In the genomic region with DNA sequence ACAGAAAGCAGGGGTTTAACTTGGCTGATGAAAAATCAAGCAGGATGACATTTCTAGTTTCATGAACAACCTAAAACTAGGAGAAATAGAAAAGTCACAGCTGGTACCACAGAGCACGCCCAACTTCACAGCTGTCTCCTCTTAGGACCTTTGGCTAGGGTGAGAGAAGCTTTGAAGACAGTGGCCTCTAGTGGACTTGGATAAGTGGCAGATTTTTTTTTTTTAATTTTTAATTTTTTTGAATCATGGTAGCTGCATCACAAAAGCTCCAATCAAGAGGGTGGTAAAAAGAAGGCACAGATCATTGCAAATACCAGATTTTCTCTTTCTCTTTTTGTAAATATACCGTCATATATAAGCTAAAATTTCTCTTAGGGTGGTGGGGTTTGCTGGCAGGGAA, we compare ENCODE assay signal across 11 cellular contexts. TPM values are rescaled to one million over a fixed set of nuclear protein-coding genes. Genes with fewer than 3 reads are reported as not detected.
DNase-seq lines count a peak whose midpoint lies in the region; FAIRE-seq and TF ChIP-seq lines count a peak whose summit lies in the region.
"Had no signal": no experiment of that assay in that cellular context is flagged by ENCODE, and none has a peak within 500 bp of the region (broad histone marks: within the 10 kb centered on the region; RNA-seq: fewer than 3 reads in every experiment).

No MANE protein-coding gene starts in this region.

- H3K79me2 ChIP-seq in endothelial cell of umbilical vein (ENCODE audit: control insufficient read depth, insufficient read depth, low read length) = no peaks in the 10 kb centered on the region

- TSS peak; percentile 70 for BruUV-seq in endothelial cell of umbilical vein (replicated peaks; lab: Mats Ljungman, UMichigan)

- no peak for TF ChIP-seq POLR2A in endothelial cell of umbilical vein (IDR thresholded peaks at IDR 0.05; ENCODE audit: low read depth, low read length)
- no peak for TF ChIP-seq POLR2A in thyroid gland (IDR thresholded peaks at IDR 0.05)

- H3K27ac ChIP-seq in endothelial cell of umbilical vein (ENCODE audit: insufficient read depth, low read depth, low read length) = no peak overlapping the region
- no peak overlapping the region for H3K27ac ChIP-seq in thyroid gland

- no peaks in the 10 kb centered on the region for H3K36me3 Mint-ChIP-seq in progenitor cell of endocrine pancreas (ENCODE audit: insufficient read depth)

- peak; percentile 8 for DNase-seq in NCI-H2196 (lab: John Stamatoyannopoulos, UW; ENCODE audit: unreplicated experiment)
- no peak for DNase-seq in NCI-H2196 treated with DMSO at 0.1 percent for 48 hours (lab: John Stamatoyannopoulos, UW; ENCODE audit: unreplicated experiment)
- DNase-seq in NCI-H2171 (lab: John Stamatoyannopoulos, UW) = peak; percentile 6
- no peak for DNase-seq in endothelial cell of umbilical vein (ENCODE audit: low read depth, low spot score)
- no peak for DNase-seq in progenitor cell of endocrine pancreas (ENCODE audit: low spot score, unreplicated experiment)
- DNase-seq in thyroid gland = no peak
- no peak for DNase-seq in NCI-H1436 treated with DMSO at 0.1 percent for 48 hours (lab: John Stamatoyannopoulos, UW)
- DNase-seq in activated CD4-positive, alpha-beta T cell treated with anti-CD3 and anti-CD28 coated beads for 1 hour = no peak
- DNase-seq: activated naive CD4-positive, alpha-beta T cell treated with anti-CD3 and anti-CD28 coated beads, Interleukin-2, amount 10 ng/mL, durations not matched to agents 7 days and 5 days; COR-L47 had no signal

- WGBS in thyroid gland, 2 donors = 89 to 90% methylated on average over 2 of the region's 2 CpGs

- no peak overlapping the region for H3K4me3 ChIP-seq in endothelial cell of umbilical vein (replicated peaks in 1 of 3; ENCODE audit: insufficient read depth in 1 of 3, low read depth in 1 of 3, low read length in 3 of 3)
- H3K4me3 ChIP-seq in thyroid gland (replicated peaks in 1 of 3) = no peak overlapping the region
- H3K4me3 ChIP-seq: lung had no signal

- no peak overlapping the region for H3K4me3 Mint-ChIP-seq in progenitor cell of endocrine pancreas (ENCODE audit: low read depth)
- H3K4me3 Mint-ChIP-seq: activated naive CD4-positive, alpha-beta T cell treated with anti-CD3 and anti-CD28 coated beads, Interleukin-2, amount 10 ng/mL, durations not matched to agents 7 days and 5 days had no signal

- no peak overlapping the region for H3K9ac ChIP-seq in endothelial cell of umbilical vein (replicated peaks; ENCODE audit: extremely low read depth, insufficient read depth, low read length)

- H3K9me3 ChIP-seq in endothelial cell of umbilical vein (replicated peaks; ENCODE audit: control insufficient read depth, insufficient read depth, low read length) (no peaks in the 10 kb centered on the region), thyroid gland (no peaks in the 10 kb centered on the region)

- no peaks in the 10 kb centered on the region for H3K4me1 Mint-ChIP-seq in progenitor cell of endocrine pancreas (ENCODE audit: low read depth)
- H3K4me1 Mint-ChIP-seq: activated naive CD4-positive, alpha-beta T cell treated with anti-CD3 and anti-CD28 coated beads, Interleukin-2, amount 10 ng/mL, durations not matched to agents 7 days and 5 days had no signal

- no peak overlapping the region for H3K27ac Mint-ChIP-seq in progenitor cell of endocrine pancreas
- H3K27ac Mint-ChIP-seq: activated naive CD4-positive, alpha-beta T cell treated with anti-CD3 and anti-CD28 coated beads, Interleukin-2, amount 10 ng/mL, durations not matched to agents 7 days and 5 days had no signal

- H3K36me3 ChIP-seq in endothelial cell of umbilical vein (ENCODE audit: control insufficient read depth in 2 of 2, extremely low read depth in 1 of 2, insufficient read depth in 2 of 2, low read length in 2 of 2) (no peaks in the 10 kb centered on the region), thyroid gland (no peaks in the 10 kb centered on the region)

- TF ChIP-seq CTCF in endothelial cell of umbilical vein (IDR thresholded peaks at IDR 0.05; ENCODE audit: extremely low read depth in 1 of 2, insufficient read depth in 1 of 2, low read depth in 1 of 2, low read length in 2 of 2) (peak; percentile 7 to 21), progenitor cell of endocrine pancreas (IDR thresholded peaks at IDR 0.05; ENCODE audit: unreplicated experiment) (peak; percentile 53), thyroid gland (IDR thresholded peaks at IDR 0.05) (peak in 2 of 6 experiments; percentile 22 to 24)

- no peaks in the 10 kb centered on the region for H3K9me1 ChIP-seq in endothelial cell of umbilical vein (replicated peaks; ENCODE audit: control insufficient read depth, extremely low read depth, insufficient read depth, low read length)

- H3K27me3 ChIP-seq in endothelial cell of umbilical vein (ENCODE audit: control insufficient read depth in 2 of 2, insufficient read depth in 2 of 2, low read length in 2 of 2) = no peaks in the 10 kb centered on the region
- no peaks in the 10 kb centered on the region for H3K27me3 ChIP-seq in thyroid gland

- H3K9me3 Mint-ChIP-seq in progenitor cell of endocrine pancreas (ENCODE audit: low read depth) = peaks cover 7% of the 10 kb centered on the region
- H3K9me3 Mint-ChIP-seq: activated naive CD4-positive, alpha-beta T cell treated with anti-CD3 and anti-CD28 coated beads, Interleukin-2, amount 10 ng/mL, durations not matched to agents 7 days and 5 days had no signal

- H3K4me2 ChIP-seq in endothelial cell of umbilical vein (ENCODE audit: insufficient read depth, low read length) = no peak overlapping the region

- H3K27me3 Mint-ChIP-seq in progenitor cell of endocrine pancreas = no peaks in the 10 kb centered on the region
- H3K27me3 Mint-ChIP-seq: activated naive CD4-positive, alpha-beta T cell treated with anti-CD3 and anti-CD28 coated beads, Interleukin-2, amount 10 ng/mL, durations not matched to agents 7 days and 5 days had no signal

- no peak overlapping the region for H2AFZ ChIP-seq in endothelial cell of umbilical vein (ENCODE audit: low read depth, low read length)

- no peaks in the 10 kb centered on the region for H4K20me1 ChIP-seq in endothelial cell of umbilical vein (replicated peaks; ENCODE audit: control insufficient read depth, extremely low read depth, insufficient read depth, low read length)

- POLR2A ChIA-PET in endothelial cell of umbilical vein (lab: Charles Lee) = interaction anchor here (0.7 kb wide), 1 partner anchor 163 kb away, joined by 3 read pairs; no protein-coding TSS in a partner anchor

- H3K4me1 ChIP-seq in endothelial cell of umbilical vein (ENCODE audit: control insufficient read depth, extremely low read depth, insufficient read depth, low read length) (no peaks in the 10 kb centered on the region), thyroid gland (no peaks in the 10 kb centered on the region)

- peak; percentile 63 for FAIRE-seq in endothelial cell of umbilical vein (lab: Jason Lieb, UNC)

- intact Hi-C loops in endothelial cell of umbilical vein (cut with micrococcal nuclease) (loop anchor here (1.0 kb wide), 2 partner anchors 153 to 163 kb away; no protein-coding TSS in a partner anchor), thyroid gland (cut with DNase I) (no loop called here)

- dilution Hi-C loops in endothelial cell of umbilical vein (cut with MboI; ENCODE audit: extremely low pct_ligation_motif_present, low sequenced_read_pairs) = no loop called here

- CTCF ChIA-PET in endothelial cell of umbilical vein (lab: Charles Lee) = interaction anchor here (1.0 to 2.4 kb wide), 11 partner anchors 10 to 532 kb away, joined by 3 to 43 read pairs (median 3); no protein-coding TSS in a partner anchor

TF ChIP-seq in endothelial cell of umbilical vein, 7 proteins besides CTCF, POLR2A, EP300 and RAD21:
- no peak for TF ChIP-seq GATA2 (IDR thresholded peaks at IDR 0.05; ENCODE audit: insufficient read depth, insufficient read length, low read depth, low read length)
- TF ChIP-seq POLR2AphosphoS5 (IDR thresholded peaks at IDR 0.05; ENCODE audit: insufficient read depth, low read depth, low read length) = no peak
- TF ChIP-seq FOS (IDR thresholded peaks at IDR 0.05; ENCODE audit: borderline replicate concordance, insufficient read depth, low read length) = no peak
- TF ChIP-seq EZH2 (IDR thresholded peaks at IDR 0.05; ENCODE audit: borderline replicate concordance, low read depth, low read length, severe bottlenecking) = no peak
- no peak for TF ChIP-seq MYC (IDR thresholded peaks at IDR 0.05; ENCODE audit: low read depth, low read length)
TF ChIP-seq in endothelial cell of umbilical vein: peak in this region for 0.

RNA-seq across cellular contexts. Expression of gene MAP3K15, which starts 20.2 kb away (rescaled TPM):
- 0.09 TPM in 1 of 2 replicates, not detected in the other for total RNA-seq in endothelial cell of umbilical vein
- 0.01 and 0.03 TPM in 2 replicates for polyA plus RNA-seq in endothelial cell of umbilical vein
- polyA plus RNA-seq in endothelial cell of umbilical vein (2011; cell fraction: cytosol; rRNA removed) = 0.03 and 0.06 TPM in 2 replicates
- polyA plus RNA-seq in endothelial cell of umbilical vein (2011; cell fraction: nucleus; rRNA removed) = 0.08 TPM in 1 of 2 replicates, not detected in the other
- 0.07 TPM in 1 of 2 replicates, not detected in the other for polyA plus RNA-seq in endothelial cell of umbilical vein (2012)
- not detected in 2 replicates for polyA minus RNA-seq in endothelial cell of umbilical vein
- 1.0 TPM for polyA minus RNA-seq in endothelial cell of umbilical vein (2011; cell fraction: cytosol; rRNA and poly(A)+ RNA removed)
- polyA minus RNA-seq in endothelial cell of umbilical vein (2011; cell fraction: nucleus; rRNA and poly(A)+ RNA removed) = 0.10 and 0.14 TPM in 2 replicates
- total RNA-seq in progenitor cell of endocrine pancreas = 4.2 and 5.1 TPM in 2 replicates
- not detected for total RNA-seq in thyroid gland

Comparison
In these comparisons a context has a peak if more than half of its experiments do, and no peak if none do; other contexts are left out.
1. DNase-seq: peak in NCI-H2196 (single experiment) and NCI-H2171 (single experiment); none in NCI-H2196 treated with DMSO at 0.1 percent for 48 hours (single experiment), endothelial cell of umbilical vein (single experiment), progenitor cell of endocrine pancreas (single experiment), thyroid gland (0 of 2), NCI-H1436 treated with DMSO at 0.1 percent for 48 hours (single experiment) and activated CD4-positive, alpha-beta T cell treated with anti-CD3 and anti-CD28 coated beads for 1 hour (single experiment).